In genomic region chr17:79400989-79401703, GRCh38 we compare ENCODE assay signal across 8 cellular contexts.
DNase-seq lines count a peak whose midpoint lies in the region; ATAC-seq and TF ChIP-seq lines count a peak whose summit lies in the region.

No MANE protein-coding gene starts in this region.

- H3K36me3 ChIP-seq in Loucy (ENCODE audit: insufficient read depth, low read length) (no peaks in the 10 kb centered on the region), cardiac muscle cell (no peaks in the 10 kb centered on the region), trophoblast cell (ENCODE audit: control insufficient read depth in 1 of 2, insufficient read depth in 2 of 2, low read length in 2 of 2) (no peaks in the 10 kb centered on the region), transverse colon (no peaks in the 10 kb centered on the region)

- in situ Hi-C loops in transverse colon (cut with MboI; ENCODE audit: low pct_ligation_motif_present in 1 of 4, low pct_unique_long_range_greater_than_20kb in 1 of 4, low sequenced_read_pairs in 3 of 4): no loop called here

- H3K18ac ChIP-seq in trophoblast cell (ENCODE audit: low read length): no peak overlapping the region

- TF ChIP-seq POLR2A in transverse colon (IDR thresholded peaks at IDR 0.05): no peak

- H3K4me1 Mint-ChIP-seq in activated naive CD4-positive, alpha-beta T cell treated with anti-CD3 and anti-CD28 coated beads, Interleukin-2, amount 50 U/mL, for 24 hours: peaks cover 14% of the 10 kb centered on the region

- H3K14ac ChIP-seq in trophoblast cell (ENCODE audit: low read length): no peak overlapping the region

- peak overlapping the region; percentile 9 for H3K27ac Mint-ChIP-seq in activated naive CD4-positive, alpha-beta T cell treated with anti-CD3 and anti-CD28 coated beads, Interleukin-2, amount 50 U/mL, for 24 hours

- no peak overlapping the region for H4K91ac ChIP-seq in trophoblast cell (ENCODE audit: low read depth, low read length)

- no peaks in the 10 kb centered on the region for H3F3A ChIP-seq in Loucy (ENCODE audit: low read depth)

- no CpG with 5 or more reads among the region's 33 CpGs for WGBS in trophoblast cell (ENCODE audit: extremely low coverage, insufficient coverage, insufficient read length)
- WGBS in transverse colon (ENCODE audit: low coverage in 1 of 2), 2 donors: 8 to 15% methylated on average over 19 to 33 of the region's 33 CpGs

- peaks cover 25% of the 10 kb centered on the region for H3K27me3 Mint-ChIP-seq in activated naive CD4-positive, alpha-beta T cell treated with anti-CD3 and anti-CD28 coated beads, Interleukin-2, amount 50 U/mL, for 24 hours

- H3K23ac ChIP-seq in trophoblast cell (ENCODE audit: low read length): no peak overlapping the region

- H2BK5ac ChIP-seq in trophoblast cell (ENCODE audit: low read depth, low read length, poor library complexity): no peak overlapping the region

- H3K36me3 Mint-ChIP-seq in activated naive CD4-positive, alpha-beta T cell treated with anti-CD3 and anti-CD28 coated beads, Interleukin-2, amount 50 U/mL, for 24 hours: no peaks in the 10 kb centered on the region

- no peaks in the 10 kb centered on the region for H3K9me3 Mint-ChIP-seq in activated naive CD4-positive, alpha-beta T cell treated with anti-CD3 and anti-CD28 coated beads, Interleukin-2, amount 50 U/mL, for 24 hours

- H2BK12ac ChIP-seq in trophoblast cell (ENCODE audit: low read length): no peak overlapping the region

- DNase-seq in GM12865 (ENCODE audit: low read depth) (peak; percentile 62), SKM-1 (lab: John Stamatoyannopoulos, UW; ENCODE audit: unreplicated experiment) (peak; percentile 21), cardiac muscle cell (ENCODE audit: low read depth in 1 of 2, low spot score in 1 of 2) (peak; percentile 57 to 74), trophoblast cell (peak; percentile 27 to 71), transverse colon (peak; percentile 72)

- no peaks in the 10 kb centered on the region for H3K9me3 ChIP-seq in Loucy (ENCODE audit: insufficient read depth, low read depth, low read length)
- no peaks in the 10 kb centered on the region for H3K9me3 ChIP-seq in cardiac muscle cell (ENCODE audit: low read depth)
- H3K9me3 ChIP-seq in trophoblast cell (ENCODE audit: insufficient read depth, low read depth, low read length): no peaks in the 10 kb centered on the region
- no peaks in the 10 kb centered on the region for H3K9me3 ChIP-seq in transverse colon

- H3K79me1 ChIP-seq in trophoblast cell (ENCODE audit: low read length): no peaks in the 10 kb centered on the region

- peak overlapping the region; percentile 81 for H3K4me3 Mint-ChIP-seq in activated naive CD4-positive, alpha-beta T cell treated with anti-CD3 and anti-CD28 coated beads, Interleukin-2, amount 50 U/mL, for 24 hours

- H3K79me2 ChIP-seq in Loucy (ENCODE audit: insufficient read depth, low read length): no peaks in the 10 kb centered on the region
- no peaks in the 10 kb centered on the region for H3K79me2 ChIP-seq in trophoblast cell (ENCODE audit: control insufficient read depth, insufficient read depth, low read length, poor library complexity)

- H3K4me1 ChIP-seq in Loucy (ENCODE audit: insufficient read depth, low read length, poor library complexity, severe bottlenecking) (peaks cover 4% of the 10 kb centered on the region), cardiac muscle cell (ENCODE audit: low read depth) (no peaks in the 10 kb centered on the region), trophoblast cell (ENCODE audit: control insufficient read depth in 1 of 2, insufficient read depth in 2 of 2, low read length in 2 of 2) (peaks cover 0 to 3% of the 10 kb centered on the region in 2 experiments), transverse colon (peaks cover 4 to 6% (median 5%) of the 10 kb centered on the region in 4 donors)

- TF ChIP-seq CTCF in GM12865 (IDR thresholded peaks at IDR 0.05; ENCODE audit: insufficient read depth, low read depth, low read length, missing control alignments) (peak; percentile 91), Loucy (conservative IDR thresholded peaks at IDR 0.05; ENCODE audit: low read length) (peak; percentile 85), cardiac muscle cell (IDR thresholded peaks at IDR 0.05; ENCODE audit: low read depth, low read length) (peak; percentile 97), transverse colon (IDR thresholded peaks at IDR 0.05) (peak; percentile 70 to 95 (median 86))

- H4K12ac ChIP-seq in trophoblast cell (ENCODE audit: low read depth, low read length): no peak overlapping the region

- H3K9ac ChIP-seq in Loucy (ENCODE audit: low read depth, low read length, poor library complexity, severe bottlenecking) (no peak overlapping the region), trophoblast cell (ENCODE audit: low read length) (no peak overlapping the region)

- H3K4ac ChIP-seq in trophoblast cell (ENCODE audit: low read depth, low read length): no peak overlapping the region

- H3K9me2 ChIP-seq in Loucy (replicated peaks; ENCODE audit: low read depth, low read length): no peaks in the 10 kb centered on the region

- H2BK120ac ChIP-seq in trophoblast cell (ENCODE audit: insufficient read depth, low read length, poor library complexity): no peak overlapping the region

- ATAC-seq in GM19328 (IDR thresholded peaks at IDR 0.05; ENCODE audit: unreplicated experiment): no peak

- no peak overlapping the region for H3K4me3 ChIP-seq in GM12865 (ENCODE audit: low read depth, low read length)
- H3K4me3 ChIP-seq in Loucy (ENCODE audit: low read length, poor library complexity, severe bottlenecking): peak overlapping the region; percentile 63
- no peak overlapping the region for H3K4me3 ChIP-seq in cardiac muscle cell
- no peak overlapping the region for H3K4me3 ChIP-seq in trophoblast cell (ENCODE audit: low read depth, low read length)
- H3K4me3 ChIP-seq in transverse colon: peak overlapping the region in 1 of 4 donors; percentile 33

- H4K20me1 ChIP-seq in Loucy (ENCODE audit: insufficient read depth, low read length, poor library complexity, severe bottlenecking): no peaks in the 10 kb centered on the region

- intact Hi-C loops in transverse colon (cut with DNase I; ENCODE audit: low total_unique reads): no loop called here

- H2AFZ ChIP-seq in Loucy (ENCODE audit: low read length): peak overlapping the region; percentile 81
- H2AFZ ChIP-seq in trophoblast cell (ENCODE audit: insufficient read depth, low read length, poor library complexity): peak overlapping the region; percentile 30

- TF ChIP-seq EP300 in transverse colon (IDR thresholded peaks at IDR 0.05; ENCODE audit: low read depth): no peak

- H3K27me3 ChIP-seq in Loucy (ENCODE audit: insufficient read depth, low read length, poor library complexity, severe bottlenecking): no peaks in the 10 kb centered on the region
- peaks cover 53% of the 10 kb centered on the region for H3K27me3 ChIP-seq in cardiac muscle cell
- H3K27me3 ChIP-seq in trophoblast cell (ENCODE audit: insufficient read depth, low read length): no peaks in the 10 kb centered on the region
- H3K27me3 ChIP-seq in transverse colon: peaks cover 49% of the 10 kb centered on the region

- peak overlapping the region; percentile 73 for H3K4me2 ChIP-seq in Loucy (ENCODE audit: low read depth, low read length, poor library complexity, severe bottlenecking)
- H3K4me2 ChIP-seq in trophoblast cell (ENCODE audit: low read length): peak overlapping the region; percentile 53

- no peak overlapping the region for H4K8ac ChIP-seq in trophoblast cell (ENCODE audit: low read depth, low read length)

- no peak overlapping the region for H3K27ac ChIP-seq in cardiac muscle cell
- no peak overlapping the region for H3K27ac ChIP-seq in trophoblast cell (ENCODE audit: low read depth, low read length)
- H3K27ac ChIP-seq in transverse colon: no peak overlapping the region

- H2AK5ac ChIP-seq in trophoblast cell (ENCODE audit: low read length): no peak overlapping the region

Comparison
In these comparisons a context has a peak if more than half of its experiments do, and no peak if none do; other contexts are left out.
1. DNase-seq: peak in every context shown above with its lines; median percentile 72 in transverse colon; 66 in cardiac muscle cell; 62 in GM12865; 49 in trophoblast cell; 21 in SKM-1.